In the genomic region with DNA sequence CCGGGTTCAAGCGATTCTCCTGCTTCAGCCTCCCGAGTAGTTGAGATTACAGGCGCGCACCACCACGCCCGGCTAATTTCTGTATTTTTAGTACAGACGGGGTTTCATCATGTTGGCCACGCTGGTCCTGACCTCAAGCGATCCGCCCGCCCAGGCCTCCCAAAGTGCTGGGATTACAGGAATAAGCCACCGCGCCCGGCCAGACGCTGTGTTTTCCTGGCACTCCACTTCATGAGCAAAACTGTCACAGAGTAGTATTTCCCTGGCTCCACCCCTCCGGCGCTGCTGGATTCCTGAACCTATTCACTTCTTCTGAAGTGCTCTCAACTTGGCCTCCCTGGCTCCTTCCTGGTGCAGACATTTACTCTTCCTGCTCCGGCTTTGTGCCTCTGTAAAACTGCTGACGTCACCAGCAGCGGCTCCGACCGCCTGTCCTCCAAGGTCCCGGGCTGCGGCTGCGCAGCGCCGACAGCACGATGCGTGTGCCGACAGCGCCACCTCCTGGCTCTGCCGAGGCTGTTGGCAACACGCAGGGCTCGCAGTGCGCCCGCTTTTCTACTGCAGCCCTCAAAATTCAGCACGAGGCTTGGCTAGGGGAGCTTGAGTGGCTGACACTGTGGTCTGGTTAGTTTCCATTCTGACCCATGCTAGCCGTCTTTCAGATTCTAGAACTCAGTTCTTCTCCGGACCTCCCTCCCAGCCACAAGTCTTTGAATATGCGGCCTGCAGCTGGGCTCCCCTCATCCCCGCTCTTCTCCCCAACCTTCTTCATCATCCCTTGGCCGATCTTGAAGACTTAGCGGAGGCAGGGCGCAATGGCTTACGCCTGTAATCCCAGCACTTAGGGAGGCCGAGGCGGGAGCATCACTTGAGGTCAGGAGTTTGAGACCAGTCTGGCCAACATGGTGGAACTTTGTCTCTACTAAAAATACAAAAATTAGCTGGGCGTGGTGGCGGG, we compare ENCODE assay signal across 8 cellular contexts. TPM values are rescaled to one million over a fixed set of nuclear protein-coding genes. Genes with fewer than 3 reads are reported as not detected.
DNase-seq lines count a peak whose midpoint lies in the region; ATAC-seq and TF ChIP-seq lines count a peak whose summit lies in the region.

No MANE protein-coding gene starts in this region.

- peak overlapping the region; percentile 26 for H3K4me3 ChIP-seq in kidney epithelial cell (ENCODE audit: low read depth, low read length)

- peak; percentile 79 for DNase-seq in NCI-H446 treated with DMSO at 0.1 percent for 48 hours (lab: John Stamatoyannopoulos, UW)
- peak; percentile 83 to 86 for DNase-seq in central memory CD8-positive, alpha-beta T cell (ENCODE audit: low spot score in 2 of 2)
- peak; percentile 73 for DNase-seq in kidney epithelial cell (ENCODE audit: low read depth)
- peak; percentile 84 to 90 (median 89) for DNase-seq in stimulated activated CD4-positive, alpha-beta T cell treated with anti-CD3 and anti-CD28 coated beads, Interleukin-12 subunit alpha, Interleukin-12 subunit beta, amount 100 ng/mL, for 48 hours (ENCODE audit: low read depth in 2 of 3, low spot score in 1 of 3)
- DNase-seq in cortex of kidney (lab: John Stamatoyannopoulos, UW), result no peak

- H3K36me3 ChIP-seq in kidney epithelial cell (ENCODE audit: control insufficient read depth, insufficient read depth, low read length), result no peaks in the 10 kb centered on the region

- H3K4me1 Mint-ChIP-seq in central memory CD8-positive, alpha-beta T cell, result peaks cover 10% of the 10 kb centered on the region

- H3K4me3 Mint-ChIP-seq in central memory CD8-positive, alpha-beta T cell, result peak overlapping the region; percentile 75

- peak overlapping the region; percentile 93 for H3K27ac Mint-ChIP-seq in central memory CD8-positive, alpha-beta T cell (ENCODE audit: low read depth)

- TF ChIP-seq CTCF in kidney epithelial cell (IDR thresholded peaks at IDR 0.05; ENCODE audit: insufficient read depth, low read length, poor library complexity, severe bottlenecking), result peak; percentile 97

- H3K27me3 ChIP-seq in kidney epithelial cell (ENCODE audit: control insufficient read depth, insufficient read depth, low read length), result peaks cover 6% of the 10 kb centered on the region

- peaks cover 2% of the 10 kb centered on the region for H3K36me3 Mint-ChIP-seq in central memory CD8-positive, alpha-beta T cell (ENCODE audit: insufficient read depth)

- ATAC-seq in GM18502 (IDR thresholded peaks at IDR 0.05; ENCODE audit: poor library complexity, unreplicated experiment) (peak; percentile 79), HG03342 (IDR thresholded peaks at IDR 0.05; ENCODE audit: unreplicated experiment) (peak; percentile 79)
- peak; percentile 97 to 100 for ATAC-seq in activated CD4-positive, CD25-positive, alpha-beta regulatory T cell treated with anti-CD3 and anti-CD28 coated beads, Interleukin-2, amount 50 U/mL, for 24 hours
- ATAC-seq in central memory CD8-positive, alpha-beta T cell (replicated peaks; ENCODE audit: extremely low read depth, poor library complexity, severe bottlenecking), result peak; percentile 96

- H3K27me3 Mint-ChIP-seq in central memory CD8-positive, alpha-beta T cell, result no peaks in the 10 kb centered on the region

- no peaks in the 10 kb centered on the region for H3K9me3 Mint-ChIP-seq in central memory CD8-positive, alpha-beta T cell

RNA-seq across cellular contexts. Expression of gene APOL3, which starts 36.6 kb away (rescaled TPM):
- 4.4 and 19.2 TPM in 2 replicates for total RNA-seq in kidney epithelial cell
